In the genomic region with DNA sequence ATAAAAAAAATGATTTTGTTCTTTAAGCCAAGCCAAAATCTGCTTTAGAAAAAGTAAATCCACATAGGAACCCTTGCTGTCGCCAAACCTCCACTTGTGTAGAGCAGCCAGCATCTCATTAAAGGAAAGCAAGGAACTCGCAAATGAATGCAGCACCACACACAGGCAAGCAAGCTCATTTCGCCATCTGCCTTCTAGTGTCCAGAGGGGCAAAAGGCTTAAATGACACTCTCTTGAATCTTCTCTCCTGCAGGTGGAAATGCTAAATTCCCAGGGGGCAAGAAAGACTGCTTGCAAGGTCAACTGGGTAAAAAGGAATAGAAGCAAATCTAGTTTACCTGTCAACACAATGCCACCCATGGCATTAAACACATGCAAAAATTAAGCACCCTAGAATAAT, we compare ENCODE assay signal across 9 cellular contexts. TPM values are rescaled to one million over a fixed set of nuclear protein-coding genes. Genes with fewer than 3 reads are reported as not detected.
DNase-seq lines count a peak whose midpoint lies in the region; ATAC-seq and TF ChIP-seq lines count a peak whose summit lies in the region.
"Had no signal": no experiment of that assay in that cellular context is flagged by ENCODE, and none has a peak within 500 bp of the region (broad histone marks: within the 10 kb centered on the region; RNA-seq: fewer than 3 reads in every experiment).

No MANE protein-coding gene starts in this region.

- DNase-seq in activated CD4-positive, alpha-beta T cell treated with anti-CD3 and anti-CD28 coated beads, Interleukin-2, amount 10 ng/mL, durations not matched to agents 24 days and 14 days: peak; percentile 74
- DNase-seq in activated CD4-positive, alpha-beta T cell treated with anti-CD3 and anti-CD28 coated beads, Interleukin-2, amount 50 U/mL, for 48 hours: no peak
- peak; percentile 74 for DNase-seq in OCI-M1 (lab: John Stamatoyannopoulos, UW)
- peak; percentile 59 for DNase-seq in fibroblast of pulmonary artery (ENCODE audit: low read depth)
- no peak for DNase-seq in ascending aorta (ENCODE audit: low spot score in 2 of 2)
- DNase-seq in activated CD4-positive, alpha-beta T cell treated with anti-CD3 and anti-CD28 coated beads for 36 hours: no peak
- no peak for DNase-seq in stimulated activated naive CD4-positive, alpha-beta T cell treated with Interleukin-2 at 50 U/mL for 16 hours (lab: John Stamatoyannopoulos, UW)
- DNase-seq: DND-41 had no signal

- H3K27me3 Mint-ChIP-seq in activated CD4-positive, alpha-beta T cell treated with anti-CD3 and anti-CD28 coated beads, Interleukin-2, amount 10 ng/mL, durations not matched to agents 24 days and 14 days: peaks cover 35% of the 10 kb centered on the region
- peaks cover 59% of the 10 kb centered on the region for H3K27me3 Mint-ChIP-seq in activated CD4-positive, alpha-beta T cell treated with anti-CD3 and anti-CD28 coated beads for 36 hours

- H3K4me3 ChIP-seq in fibroblast of pulmonary artery (replicated peaks; ENCODE audit: low read depth, low read length) (peak overlapping the region; percentile 96), ascending aorta (peak overlapping the region in 1 of 2 donors; percentile 84)

- H3K9me3 Mint-ChIP-seq in activated CD4-positive, alpha-beta T cell treated with anti-CD3 and anti-CD28 coated beads, Interleukin-2, amount 10 ng/mL, durations not matched to agents 24 days and 14 days: no peaks in the 10 kb centered on the region
- no peaks in the 10 kb centered on the region for H3K9me3 Mint-ChIP-seq in activated CD4-positive, alpha-beta T cell treated with anti-CD3 and anti-CD28 coated beads for 36 hours (ENCODE audit: low read depth)

- no peaks in the 10 kb centered on the region for H3K36me3 ChIP-seq in ascending aorta

- POLR2A ChIA-PET in activated CD4-positive, alpha-beta T cell treated with anti-CD3 and anti-CD28 coated beads for 36 hours (lab: Charles Lee): interaction anchor here (1.3 kb wide), 1 partner anchor 16 kb away, joined by 7 read pairs; no protein-coding TSS in a partner anchor

- peaks cover 52% of the 10 kb centered on the region for H3K4me1 Mint-ChIP-seq in activated CD4-positive, alpha-beta T cell treated with anti-CD3 and anti-CD28 coated beads, Interleukin-2, amount 10 ng/mL, durations not matched to agents 24 days and 14 days
- H3K4me1 Mint-ChIP-seq in activated CD4-positive, alpha-beta T cell treated with anti-CD3 and anti-CD28 coated beads for 36 hours: peaks cover 20% of the 10 kb centered on the region

- peak overlapping the region; percentile 96 for H3K4me3 Mint-ChIP-seq in activated CD4-positive, alpha-beta T cell treated with anti-CD3 and anti-CD28 coated beads, Interleukin-2, amount 10 ng/mL, durations not matched to agents 24 days and 14 days
- no peak overlapping the region for H3K4me3 Mint-ChIP-seq in activated CD4-positive, alpha-beta T cell treated with anti-CD3 and anti-CD28 coated beads for 36 hours

- no peak overlapping the region for H3K27ac Mint-ChIP-seq in activated CD4-positive, alpha-beta T cell treated with anti-CD3 and anti-CD28 coated beads, Interleukin-2, amount 10 ng/mL, durations not matched to agents 24 days and 14 days
- H3K27ac Mint-ChIP-seq in activated CD4-positive, alpha-beta T cell treated with anti-CD3 and anti-CD28 coated beads for 36 hours: no peak overlapping the region

- H3K9me3 ChIP-seq in ascending aorta: no peaks in the 10 kb centered on the region

- peaks cover 0 to 8% of the 10 kb centered on the region in 2 donors for H3K4me1 ChIP-seq in ascending aorta

- CTCF ChIA-PET in activated CD4-positive, alpha-beta T cell treated with anti-CD3 and anti-CD28 coated beads for 36 hours (lab: Charles Lee): interaction anchor here (2.4 kb wide), 1 partner anchor 99 kb away, joined by 8 read pairs; no protein-coding TSS in a partner anchor

- no peaks in the 10 kb centered on the region for H3K27me3 ChIP-seq in ascending aorta

- peak; percentile 38 for ATAC-seq in HG02885 (IDR thresholded peaks at IDR 0.05; ENCODE audit: poor library complexity, unreplicated experiment)
- ATAC-seq in activated CD4-positive, alpha-beta T cell treated with anti-CD3 and anti-CD28 coated beads for 36 hours: no peak

- intact Hi-C loops in activated CD4-positive, alpha-beta T cell treated with anti-CD3 and anti-CD28 coated beads, Interleukin-2, amount 10 ng/mL, durations not matched to agents 24 days and 14 days (cut with micrococcal nuclease): no loop called here
- intact Hi-C loops in ascending aorta (cut with DNase I): loop anchor here (10.0 kb wide), 1 partner anchor 679 kb away; a partner anchor contains a TSS
- intact Hi-C loops in activated CD4-positive, alpha-beta T cell treated with anti-CD3 and anti-CD28 coated beads for 36 hours (cut with DNase I, micrococcal nuclease): loop anchor here (5.0 kb wide), 2 partner anchors 98 to 127 kb away; no protein-coding TSS in a partner anchor

- peaks cover 12% of the 10 kb centered on the region for H3K36me3 Mint-ChIP-seq in activated CD4-positive, alpha-beta T cell treated with anti-CD3 and anti-CD28 coated beads, Interleukin-2, amount 10 ng/mL, durations not matched to agents 24 days and 14 days (ENCODE audit: low read depth)
- H3K36me3 Mint-ChIP-seq in activated CD4-positive, alpha-beta T cell treated with anti-CD3 and anti-CD28 coated beads for 36 hours (ENCODE audit: low read depth): no peaks in the 10 kb centered on the region

- TF ChIP-seq CTCF in fibroblast of pulmonary artery (IDR thresholded peaks at IDR 0.05; ENCODE audit: low read length, missing control alignments): peak; percentile 34
- TF ChIP-seq CTCF in ascending aorta (IDR thresholded peaks at IDR 0.05): peak in 1 of 3 experiments; percentile 30

- no peak overlapping the region for H3K27ac ChIP-seq in ascending aorta

RNA-seq across cellular contexts. Expression of a gene that starts 2.4 kb away (rescaled TPM):
- 8.6 and 9.4 TPM in 2 replicates for total RNA-seq in activated CD4-positive, alpha-beta T cell treated with anti-CD3 and anti-CD28 coated beads, Interleukin-2, amount 10 ng/mL, durations not matched to agents 24 days and 14 days
- 0.11 TPM for total RNA-seq in ascending aorta
- total RNA-seq in activated CD4-positive, alpha-beta T cell treated with anti-CD3 and anti-CD28 coated beads for 36 hours: 1 to 10 TPM; 2.2 to 2.5 TPM

Comparison
In these comparisons a context has a peak if more than half of its experiments do, and no peak if none do; other contexts are left out.
1. DNase-seq: peak in activated CD4-positive, alpha-beta T cell treated with anti-CD3 and anti-CD28 coated beads, Interleukin-2, amount 10 ng/mL, durations not matched to agents 24 days and 14 days (single experiment), OCI-M1 (single experiment) and fibroblast of pulmonary artery (single experiment); none in activated CD4-positive, alpha-beta T cell treated with anti-CD3 and anti-CD28 coated beads, Interleukin-2, amount 50 U/mL, for 48 hours (0 of 2), ascending aorta (0 of 2), activated CD4-positive, alpha-beta T cell treated with anti-CD3 and anti-CD28 coated beads for 36 hours (single experiment) and stimulated activated naive CD4-positive, alpha-beta T cell treated with Interleukin-2 at 50 U/mL for 16 hours (single experiment).